In the genomic region with DNA sequence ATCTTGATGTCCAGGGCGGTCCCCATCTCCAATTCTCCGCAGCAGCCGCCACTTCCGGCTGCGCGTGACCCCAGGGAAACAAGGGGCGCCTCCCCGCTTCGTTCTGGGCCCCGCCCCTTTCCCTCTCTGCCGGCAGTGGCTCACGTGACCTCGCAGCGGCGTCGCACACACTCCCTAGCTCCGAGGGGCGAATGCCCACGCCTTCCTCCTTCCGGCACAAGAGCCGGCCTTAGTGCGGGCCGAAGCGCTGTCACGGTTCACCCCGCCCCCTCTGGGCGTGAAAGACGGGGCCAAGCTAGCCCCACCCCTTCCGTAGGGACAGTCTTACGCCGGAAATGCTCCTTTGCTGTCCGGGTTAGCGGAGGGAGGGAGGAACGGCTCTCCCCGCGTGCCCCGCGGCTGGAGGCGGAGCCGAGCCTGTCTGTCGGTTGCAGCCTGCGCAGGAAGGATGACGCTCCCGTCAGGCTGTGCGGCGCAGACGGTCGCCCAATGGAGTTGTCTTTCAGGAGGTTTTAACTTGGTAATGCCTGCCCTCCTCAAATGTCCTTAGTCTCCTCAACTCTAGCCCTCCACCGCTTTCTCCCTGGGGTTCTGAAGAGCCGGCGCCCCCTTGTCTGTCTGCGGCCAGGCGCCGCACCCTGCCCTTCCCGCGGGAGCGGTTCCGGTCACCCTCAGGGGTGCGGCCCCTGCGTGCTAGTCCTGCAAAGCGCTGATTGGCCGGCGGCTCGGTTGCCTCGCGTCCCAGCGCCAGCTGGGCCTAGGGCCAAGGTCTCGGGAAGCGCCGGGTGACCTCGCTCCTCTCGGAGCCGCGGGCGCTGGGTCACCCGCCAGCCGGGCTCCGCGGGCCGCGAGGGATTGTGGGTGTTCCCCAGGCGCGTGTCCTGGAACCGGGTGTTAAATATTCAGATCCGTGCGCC, we compare ENCODE assay signal across 8 cellular contexts. TPM values are rescaled to one million over a fixed set of nuclear protein-coding genes. Genes with fewer than 3 reads are reported as not detected.
DNase-seq lines count a peak whose midpoint lies in the region; ATAC-seq, FAIRE-seq and TF ChIP-seq lines count a peak whose summit lies in the region.

Gene VPS26C (minus strand): TSS at position 66 of the 917 bp plus-strand sequence. CDS start 40 bp downstream, at position 26.

- peaks cover 44% of the 10 kb centered on the region for H3K4me1 Mint-ChIP-seq in activated T-cell treated with anti-CD3 and anti-CD28 coated beads, Interleukin-2, amount 50 U/mL, for 72 hours (ENCODE audit: low read depth)

- intact Hi-C loops in esophagus muscularis mucosa (cut with DNase I) = loop anchor here (2.0 to 5.0 kb wide), 4 partner anchors 97 to 390 kb away; partner anchors contain the start of genes PIGP and TTC3

- H3K4me3 Mint-ChIP-seq in activated T-cell treated with anti-CD3 and anti-CD28 coated beads, Interleukin-2, amount 50 U/mL, for 72 hours = peak within 1 kb of the TSS; percentile 91 to 92

- H3K4me1 ChIP-seq in esophagus muscularis mucosa (peaks cover 20 to 41% (median 39%) of the 10 kb centered on the region in 4 donors), muscle layer of duodenum (ENCODE audit: control insufficient read depth in 1 of 2, insufficient read depth in 2 of 2, low read length in 2 of 2) (peaks cover 0 to 13% of the 10 kb centered on the region in 2 donors)

- peaks cover 22% of the 10 kb centered on the region; the same call in 1 of the 2 replicates for H3K36me3 ChIP-seq in KOPT-K1 (ENCODE audit: insufficient read depth, low read length)
- no peaks in the 10 kb centered on the region for H3K36me3 ChIP-seq in esophagus muscularis mucosa
- H3K36me3 ChIP-seq in muscle layer of duodenum (ENCODE audit: control insufficient read depth in 1 of 2, insufficient read depth in 2 of 2, low read length in 2 of 2) = peaks cover 0 to 3% of the 10 kb centered on the region in 2 donors

- peaks cover 3 to 6% of the 10 kb centered on the region in 2 donors for H3K36me3 Mint-ChIP-seq in activated T-cell treated with anti-CD3 and anti-CD28 coated beads, Interleukin-2, amount 50 U/mL, for 72 hours (ENCODE audit: insufficient read depth in 2 of 2)

- H3K4me3 ChIP-seq in esophagus muscularis mucosa = peak within 1 kb of the TSS; percentile 69 to 99 (median 78)
- H3K4me3 ChIP-seq in muscle layer of duodenum (ENCODE audit: low read depth in 1 of 2, low read length in 2 of 2) = peak within 1 kb of the TSS; percentile 77 to 79

- H3K27me3 Mint-ChIP-seq in activated T-cell treated with anti-CD3 and anti-CD28 coated beads, Interleukin-2, amount 50 U/mL, for 72 hours (ENCODE audit: low read depth) = no peaks in the 10 kb centered on the region

- FAIRE-seq in RCC 7860 (lab: Jason Lieb, UNC) = peak; percentile 89

- H3K27ac ChIP-seq in KOPT-K1 (ENCODE audit: low read depth, low read length, poor library complexity, severe bottlenecking) = peak within 1 kb of the TSS; percentile 100
- peak within 1 kb of the TSS; percentile 93 to 98 (median 96) for H3K27ac ChIP-seq in esophagus muscularis mucosa (replicated peaks in 1 of 4)
- H3K27ac ChIP-seq in muscle layer of duodenum (ENCODE audit: low read length) = peak within 1 kb of the TSS; percentile 94

- no peaks in the 10 kb centered on the region for H3K9me3 ChIP-seq in KOPT-K1 (ENCODE audit: insufficient read depth, low read length, poor library complexity, severe bottlenecking)
- no peaks in the 10 kb centered on the region for H3K9me3 ChIP-seq in esophagus muscularis mucosa
- no peaks in the 10 kb centered on the region for H3K9me3 ChIP-seq in muscle layer of duodenum (ENCODE audit: control insufficient read depth in 1 of 2, low read length in 2 of 2)

- TF ChIP-seq EP300 in esophagus muscularis mucosa (IDR thresholded peaks at IDR 0.05) = peak; percentile 25

- H3K27me3 ChIP-seq in esophagus muscularis mucosa (no peaks in the 10 kb centered on the region), muscle layer of duodenum (ENCODE audit: low read depth, low read length) (no peaks in the 10 kb centered on the region)

- H3K9me3 Mint-ChIP-seq in activated T-cell treated with anti-CD3 and anti-CD28 coated beads, Interleukin-2, amount 50 U/mL, for 72 hours = peaks cover 0 to 4% of the 10 kb centered on the region in 2 donors

- H3K27ac Mint-ChIP-seq in activated T-cell treated with anti-CD3 and anti-CD28 coated beads, Interleukin-2, amount 50 U/mL, for 72 hours = peak within 1 kb of the TSS; percentile 93

- DNase-seq in DMS79 (lab: John Stamatoyannopoulos, UW) = peak; percentile 98
- DNase-seq in RCC 7860 (ENCODE audit: low spot score) = peak; percentile 98
- DNase-seq in activated T-cell treated with anti-CD3 and anti-CD28 coated beads, Interleukin-2, amount 50 U/mL, for 72 hours = peak; percentile 99
- peak; percentile 99 for DNase-seq in esophagus muscularis mucosa (ENCODE audit: extremely low spot score)
- DNase-seq in stimulated activated CD8-positive, alpha-beta memory T cell treated with anti-CD3 and anti-CD28 coated beads, Interleukin-7, amount 100 ng/mL, for 4 hours (ENCODE audit: low read depth in 2 of 2) = peak; percentile 98 to 99

- TF ChIP-seq CTCF in esophagus muscularis mucosa (IDR thresholded peaks at IDR 0.05) = peak in 1 of 3 experiments; percentile 15

- under 1% methylated on average over 63 of the region's 86 CpGs for WGBS in esophagus muscularis mucosa

- TF ChIP-seq POLR2A in esophagus muscularis mucosa (IDR thresholded peaks at IDR 0.05; ENCODE audit: low read depth) = peak; percentile 67

- ATAC-seq in GM21786 (IDR thresholded peaks at IDR 0.05; ENCODE audit: unreplicated experiment) = peak; percentile 91
- ATAC-seq in activated T-cell treated with anti-CD3 and anti-CD28 coated beads, Interleukin-2, amount 50 U/mL, for 72 hours (replicated peaks in 1 of 2) = peak; percentile 93 to 94

RNA-seq across cellular contexts. Expression of gene VPS26C, which starts in this region (rescaled TPM):
- total RNA-seq in activated T-cell treated with anti-CD3 and anti-CD28 coated beads, Interleukin-2, amount 50 U/mL, for 72 hours = 10 to 100 TPM; 70.5 to 74.7 TPM
- total RNA-seq in esophagus muscularis mucosa = 10 to 100 TPM; 56.5 to 71.3 (median 59.7) TPM

Comparison
In these comparisons a context has a peak if more than half of its experiments do, and no peak if none do; other contexts are left out.
1. Peak in every context shown above with its lines: DNase-seq, ATAC-seq, H3K4me3 ChIP-seq and H3K27ac ChIP-seq.